Comparison of ENCODE assay signal across 10 cellular contexts in the genomic region with DNA sequence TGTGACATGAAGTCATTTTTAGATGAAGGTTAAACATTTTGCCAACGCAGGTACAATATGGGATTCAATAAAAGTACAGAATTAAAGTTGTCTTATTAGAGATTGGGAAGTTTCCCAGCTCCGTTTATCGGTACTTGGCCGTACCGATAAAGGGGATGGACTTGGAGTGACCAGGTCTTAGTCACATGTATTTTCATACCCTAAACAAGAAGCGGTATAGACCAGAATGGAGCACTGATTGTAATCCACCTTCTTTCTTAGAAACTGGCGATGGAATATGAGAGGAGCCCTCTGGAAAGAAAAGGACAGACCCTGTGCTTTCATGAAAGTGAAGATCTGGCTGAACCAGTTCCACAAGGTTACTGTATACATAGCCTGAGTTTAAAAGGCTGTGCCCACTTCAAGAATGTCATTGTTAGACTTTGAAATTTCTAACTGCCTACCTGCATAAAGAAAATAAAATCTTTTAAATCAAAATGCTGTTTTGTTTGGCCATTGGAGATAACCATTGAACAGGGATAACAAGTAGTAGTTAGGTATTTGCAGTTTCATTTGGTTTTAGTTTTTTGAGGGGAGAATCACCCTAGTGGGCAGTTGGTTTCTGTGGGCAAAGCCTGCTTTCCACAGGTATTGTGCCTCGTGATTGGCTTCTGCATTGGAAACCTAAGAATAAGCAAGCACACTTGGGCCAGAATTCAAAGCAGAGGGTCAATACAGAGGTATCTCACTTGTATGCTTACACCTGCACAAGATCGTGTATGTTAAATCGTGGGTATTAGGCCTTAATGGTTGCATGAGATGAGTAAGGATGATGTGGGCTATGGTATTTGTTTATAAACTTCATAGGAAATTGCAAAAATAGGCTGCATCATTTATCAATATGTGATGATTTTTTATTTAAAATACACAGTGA. TPM values are rescaled to one million over a fixed set of nuclear protein-coding genes. Genes with fewer than 3 reads are reported as not detected.
DNase-seq lines count a peak whose midpoint lies in the region; ATAC-seq, FAIRE-seq and TF ChIP-seq lines count a peak whose summit lies in the region.
"Had no signal": no experiment of that assay in that cellular context is flagged by ENCODE, and none has a peak within 500 bp of the region (broad histone marks: within the 10 kb centered on the region; RNA-seq: fewer than 3 reads in every experiment).

No MANE protein-coding gene starts in this region.

- peak overlapping the region; percentile 56; the same call in 1 of the 2 replicates for H3K27ac ChIP-seq in SJSA1
- H3K27ac ChIP-seq in iPS-20b (ENCODE audit: low read length) = no peak overlapping the region
- H3K27ac ChIP-seq in right cardiac atrium (ENCODE audit: low read length) = no peak overlapping the region
- H3K27ac ChIP-seq: Peyer's patch had no signal

- peak overlapping the region; percentile 24; the same call in 1 of the 2 replicates for H3K9ac ChIP-seq in iPS-20b (ENCODE audit: low read depth, low read length)

- no peaks in the 10 kb centered on the region for H3K27me3 Mint-ChIP-seq in naive thymus-derived CD8-positive, alpha-beta T cell

- peak overlapping the region in 2 of 10 donors; percentile 9 to 14 for H3K27ac Mint-ChIP-seq in naive thymus-derived CD8-positive, alpha-beta T cell

- POLR2A ChIA-PET in naive thymus-derived CD8-positive, alpha-beta T cell (lab: Charles Lee) = interaction anchor here (2.7 kb wide), 1 partner anchor 11 kb away, joined by 16 read pairs; a partner anchor contains a TSS

- intact Hi-C loops in right cardiac atrium (cut with DNase I) = no loop called here

- peak; percentile 42 for TF ChIP-seq POLR2A in GM19193 (IDR thresholded peaks at IDR 0.05; ENCODE audit: extremely low read depth, insufficient read depth, insufficient read length)

- FAIRE-seq in frontal cortex (lab: Jason Lieb, UNC) = no peak

- no peak overlapping the region for H3K4me3 ChIP-seq in BE2C (ENCODE audit: low read depth, low read length)
- no peak overlapping the region for H3K4me3 ChIP-seq in SJSA1
- no peak overlapping the region for H3K4me3 ChIP-seq in iPS-20b (ENCODE audit: low read length)
- H3K4me3 ChIP-seq in right cardiac atrium (ENCODE audit: low read length) = no peak overlapping the region
- H3K4me3 ChIP-seq: Peyer's patch had no signal

- H3K9me3 Mint-ChIP-seq in naive thymus-derived CD8-positive, alpha-beta T cell = peaks cover 0 to 74% (median 37%) of the 10 kb centered on the region in 9 donors

- peaks cover 68 to 88% (median 85%) of the 10 kb centered on the region in 3 donors for H3K36me3 Mint-ChIP-seq in naive thymus-derived CD8-positive, alpha-beta T cell

- H3K4me1 Mint-ChIP-seq in naive thymus-derived CD8-positive, alpha-beta T cell = peaks cover 15 to 27% (median 19%) of the 10 kb centered on the region in 4 donors

- WGBS in right cardiac atrium = 92% methylated on average over 10 of the region's 10 CpGs

- H3K4me3 Mint-ChIP-seq in naive thymus-derived CD8-positive, alpha-beta T cell = peak overlapping the region in 2 of 10 donors; percentile 2 to 22

- H3K36me3 ChIP-seq in BE2C (peaks cover 79% of the 10 kb centered on the region), SJSA1 (peaks cover 85% of the 10 kb centered on the region), iPS-20b (ENCODE audit: insufficient read depth, low read depth, low read length) (peaks cover 79% of the 10 kb centered on the region)

- ATAC-seq in GM21619 (IDR thresholded peaks at IDR 0.05; ENCODE audit: unreplicated experiment) (no peak), right cardiac atrium (no peak)
- ATAC-seq in naive thymus-derived CD8-positive, alpha-beta T cell = no peak

- DNase-seq in BE2C (no peak), SJSA1 (ENCODE audit: low read depth in 1 of 2, low spot score in 2 of 2) (no peak), frontal cortex (ENCODE audit: low spot score in 2 of 2) (no peak), right cardiac atrium (no peak)
- DNase-seq in naive thymus-derived CD8-positive, alpha-beta T cell = no peak
- DNase-seq: NCI-H1092, Peyer's patch had no signal

- H3K4me1 ChIP-seq in BE2C (peaks cover 18% of the 10 kb centered on the region), SJSA1 (replicated peaks) (peaks cover 27% of the 10 kb centered on the region), iPS-20b (ENCODE audit: insufficient read depth, low read length) (peaks cover 16% of the 10 kb centered on the region), right cardiac atrium (ENCODE audit: control insufficient read depth, insufficient read depth, low read length) (no peaks in the 10 kb centered on the region)
- H3K4me1 ChIP-seq: Peyer's patch had no signal

- H3K9me3 ChIP-seq in BE2C (no peaks in the 10 kb centered on the region), SJSA1 (replicated peaks) (peaks cover 19% of the 10 kb centered on the region), iPS-20b (ENCODE audit: insufficient read depth, low read depth, low read length) (no peaks in the 10 kb centered on the region), right cardiac atrium (ENCODE audit: control insufficient read depth, low read length) (peaks cover 11% of the 10 kb centered on the region)

- no peaks in the 10 kb centered on the region for H3K27me3 ChIP-seq in BE2C
- H3K27me3 ChIP-seq in SJSA1 (replicated peaks) = no peaks in the 10 kb centered on the region
- no peaks in the 10 kb centered on the region for H3K27me3 ChIP-seq in iPS-20b (ENCODE audit: insufficient read depth, low read length)
- no peaks in the 10 kb centered on the region for H3K27me3 ChIP-seq in right cardiac atrium (ENCODE audit: control insufficient read depth, insufficient read depth)
- H3K27me3 ChIP-seq: Peyer's patch had no signal

- TF ChIP-seq CTCF in BE2C (IDR thresholded peaks at IDR 0.05; ENCODE audit: low read depth, low read length) = 0 out of 2 replicates have a peak, but pooled peaks have one; percentile 4

RNA-seq across cellular contexts. Expression of a gene that starts 11.2 kb away (rescaled TPM):
- polyA plus RNA-seq in BE2C (2012; ENCODE audit: insufficient read depth, insufficient read length, low read depth) = 9.0 TPM
- 21.1 and 32.8 TPM in 2 replicates for total RNA-seq in SJSA1 (2014; rRNA removed; shearing (Covaris generic))
- 13.0 TPM for total RNA-seq in frontal cortex
- 10 to 100 TPM; 21.4 to 25.9 (median 23.2) TPM for total RNA-seq in right cardiac atrium
- polyA plus RNA-seq in right cardiac atrium = 7.9 TPM
- total RNA-seq in naive thymus-derived CD8-positive, alpha-beta T cell = 10 to 100 TPM; 56.4 to 57.2 TPM
- 10 to 100 TPM; 28.1 to 45.0 (median 35.8) TPM for polyA plus RNA-seq in naive thymus-derived CD8-positive, alpha-beta T cell
